ENCODE assay signal across 30 cellular contexts in the genomic region with DNA sequence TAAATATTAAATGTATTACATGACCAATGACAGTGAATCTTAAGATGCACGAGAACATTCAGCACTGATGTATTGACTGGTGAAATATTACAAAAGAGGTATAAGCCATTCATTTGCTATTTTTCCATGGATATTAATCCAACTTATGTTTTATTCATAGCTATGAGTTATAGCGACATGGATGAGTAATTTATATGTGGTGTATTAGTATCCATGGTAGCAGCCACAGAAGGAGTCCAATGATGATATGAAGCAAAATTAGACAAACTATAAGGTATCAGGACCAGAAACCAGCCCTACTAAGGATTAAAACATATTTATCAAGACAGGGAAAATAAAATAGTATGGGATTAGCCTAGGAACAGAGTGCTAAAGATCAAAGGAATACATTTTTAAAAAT.
"Had no signal": no experiment of that assay in that cellular context is flagged by ENCODE, and none has a peak within 500 bp of the region (broad histone marks: within the 10 kb centered on the region; RNA-seq: fewer than 3 reads in every experiment).

No MANE protein-coding gene starts in this region.

- ATAC-seq: activated CD4-positive, alpha-beta T cell treated with anti-CD3 and anti-CD28 coated beads for 36 hours; activated T-cell treated with anti-CD3 and anti-CD28 coated beads, Interleukin-2, amount 50 U/mL, for 4 hours; left cardiac atrium; T-helper 17 cell; upper lobe of right lung had no signal

- H3K4me1 Mint-ChIP-seq: activated B cell treated with CpG ODN at 0.5 μM for 24 hours, naive B cell, neural crest cell had no signal

- H3K4me3 Mint-ChIP-seq: activated B cell treated with CpG ODN at 0.5 μM for 24 hours; activated CD4-positive, alpha-beta T cell treated with anti-CD3 and anti-CD28 coated beads for 36 hours; activated naive CD8-positive, alpha-beta T cell; activated T-cell treated with anti-CD3 and anti-CD28 coated beads, Interleukin-2, amount 50 U/mL, for 4 hours; naive B cell; neural crest cell; T-helper 17 cell had no signal

- H3K9me3 ChIP-seq: adrenal gland, ascending aorta, spleen, thyroid gland, upper lobe of right lung had no signal

- H3K27ac ChIP-seq: adrenal gland, ascending aorta, spleen, thyroid gland, upper lobe of right lung had no signal

- H3K4me3 ChIP-seq: adrenal gland, ascending aorta, spleen, thyroid gland, upper lobe of right lung had no signal

- H3K27me3 ChIP-seq: adrenal gland, ascending aorta, spleen, thyroid gland, upper lobe of right lung had no signal

- H3K27ac Mint-ChIP-seq: activated B cell treated with CpG ODN at 0.5 μM for 24 hours; activated CD4-positive, alpha-beta T cell treated with anti-CD3 and anti-CD28 coated beads for 36 hours; activated naive CD8-positive, alpha-beta T cell; activated T-helper 2 cell treated with anti-CD3 and anti-CD28 coated beads, Interferon-gamma antibody, Interleukin-2, Interleukin-4, amounts not matched to agents 10 μg/mL and 5 μg/mL and 100 μg/mL, durations not matched to agents 14 hours and 24 hours and 36 hours; naive B cell had no signal

- H3K36me3 ChIP-seq: adrenal gland, ascending aorta, thyroid gland, upper lobe of right lung had no signal

- FAIRE-seq: endometrium, frontal cortex, islet of Langerhans had no signal

- DNase-seq: activated B cell treated with CpG ODN at 0.5 μM for 24 hours; activated CD4-positive, alpha-beta T cell treated with anti-CD3 and anti-CD28 coated beads for 36 hours; activated CD4-positive, alpha-beta T cell treated with anti-CD3 and anti-CD28 coated beads, Interleukin-2, amount 50 U/mL, for 48 hours; activated CD8-positive, alpha-beta memory T cell treated with anti-CD3 and anti-CD28 coated beads, Interleukin-2, amount 50 U/mL, for 48 hours; activated naive CD4-positive, alpha-beta T cell; activated T-cell treated with anti-CD3 and anti-CD28 coated beads, Interleukin-2, amount 50 U/mL, for 4 hours; adrenal gland; cerebellar nuclear complex; effector CD4-positive, alpha-beta T cell; erythroblast; glutamatergic neuron; hippocampal formation; left cardiac atrium; mesenchymal stem cell; naive B cell; occipital lobe; spleen; stimulated activated CD4-positive, alpha-beta T cell treated with anti-CD3 and anti-CD28 coated beads, Interleukin-4, amount 100 ng/mL, for 1 hour; stimulated activated naive CD4-positive, alpha-beta T cell treated with Interleukin-2 at 50 U/mL for 16 hours; SW 1271; T-helper 17 cell; thyroid gland; upper lobe of right lung had no signal

- H3K27me3 Mint-ChIP-seq: activated B cell treated with CpG ODN at 0.5 μM for 24 hours; activated CD4-positive, alpha-beta T cell treated with anti-CD3 and anti-CD28 coated beads for 36 hours; activated naive CD8-positive, alpha-beta T cell; naive B cell; T-helper 17 cell had no signal

- H3K9me3 Mint-ChIP-seq: activated T-cell treated with anti-CD3 and anti-CD28 coated beads, Interleukin-2, amount 50 U/mL, for 4 hours; activated T-helper 2 cell treated with anti-CD3 and anti-CD28 coated beads, Interferon-gamma antibody, Interleukin-2, Interleukin-4, amounts not matched to agents 10 μg/mL and 5 μg/mL and 100 μg/mL, durations not matched to agents 14 hours and 24 hours and 36 hours; naive B cell; neural crest cell had no signal

- H3K4me1 ChIP-seq: adrenal gland, ascending aorta, spleen, upper lobe of right lung had no signal
